In the genomic region with DNA sequence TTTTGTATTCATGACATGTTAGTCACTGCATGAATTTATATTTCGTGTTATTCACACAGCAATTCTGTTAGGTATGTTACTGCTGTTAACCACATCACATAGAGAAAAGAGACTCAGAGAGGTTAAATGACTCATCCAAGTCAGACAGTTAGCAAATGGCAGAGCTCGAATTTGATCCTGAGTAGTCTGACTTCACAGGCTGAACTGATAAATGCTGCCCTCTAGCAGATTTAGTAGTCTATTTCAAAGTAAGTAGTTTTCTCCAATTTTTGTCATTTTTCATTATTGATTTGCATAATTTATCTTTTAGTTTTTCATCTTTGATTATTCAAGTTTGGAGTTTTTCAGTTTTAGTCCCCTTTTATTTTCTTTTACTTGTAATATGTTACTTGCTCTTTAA, we compare ENCODE assay signal across 9 cellular contexts. TPM values are rescaled to one million over a fixed set of nuclear protein-coding genes. Genes with fewer than 3 reads are reported as not detected.
A peak's percentile ranks its signal among the peaks of the same experiment; 100 is the strongest.
DNase-seq lines count a peak whose midpoint lies in the region; ATAC-seq and TF ChIP-seq lines count a peak whose summit lies in the region.
"Had no signal": no experiment of that assay in that cellular context is flagged by ENCODE, and none has a peak within 500 bp of the region (broad histone marks: within the 10 kb centered on the region; RNA-seq: fewer than 3 reads in every experiment).

No MANE protein-coding gene starts in this region.

- H3K4me3 Mint-ChIP-seq in GM23338 (no peak overlapping the region), T-cell (no peak overlapping the region)

- no peaks in the 10 kb centered on the region for H3K9me3 ChIP-seq in upper lobe of right lung

- H4K20me1 ChIP-seq in GM23338 (replicated peaks; ENCODE audit: insufficient read depth): no peaks in the 10 kb centered on the region

- DNase-seq in A172 (ENCODE audit: low spot score) (peak; percentile 81), GM03348 (ENCODE audit: low spot score) (peak; percentile 63), GM23338 (ENCODE audit: low spot score) (peak; percentile 61), HuH-7.5 (ENCODE audit: low spot score) (peak; percentile 6), T-cell (peak in 21 of 34 experiments; percentile 1 to 33 (median 10)), fibroblast of the aortic adventitia (ENCODE audit: low read depth) (peak; percentile 77), upper lobe of right lung (no peak), SK-N-DZ (ENCODE audit: low spot score) (no peak)

- H3K36me3 ChIP-seq in GM23338 (ENCODE audit: insufficient read depth) (no peaks in the 10 kb centered on the region), upper lobe of right lung (no peaks in the 10 kb centered on the region)

- H3K27ac Mint-ChIP-seq in GM23338: no peak overlapping the region
- H3K27ac Mint-ChIP-seq in T-cell: no peak overlapping the region

- CTCF ChIA-PET in T-cell (lab: Charles Lee): interaction anchor here in 1 of 2 donors (0.5 to 1.4 kb wide), 6 partner anchors 9 to 1294 kb away, joined by 3 to 6 read pairs (median 4); a partner anchor contains a TSS

- no peaks in the 10 kb centered on the region for H3F3A ChIP-seq in GM23338 (replicated peaks; ENCODE audit: low read depth)

- H3K27ac ChIP-seq in GM23338 (ENCODE audit: low read depth): no peak overlapping the region
- H3K27ac ChIP-seq in upper lobe of right lung: no peak overlapping the region
- H3K27ac ChIP-seq: parathyroid adenoma had no signal

- no peaks in the 10 kb centered on the region for H3K27me3 ChIP-seq in GM23338 (ENCODE audit: insufficient read depth)
- no peaks in the 10 kb centered on the region for H3K27me3 ChIP-seq in upper lobe of right lung

- peak; percentile 37 to 38; a peak in 3 of 4 replicates for TF ChIP-seq CTCF in GM23338 (conservative IDR thresholded peaks at IDR 0.05; ENCODE audit: low read depth in 2 of 2)
- TF ChIP-seq CTCF in fibroblast of the aortic adventitia (IDR thresholded peaks at IDR 0.05; ENCODE audit: insufficient read depth, low read length): no peak
- no peak for TF ChIP-seq CTCF in upper lobe of right lung (IDR thresholded peaks at IDR 0.05)

- no peak overlapping the region for H2AFZ ChIP-seq in GM23338
- H2AFZ ChIP-seq: parathyroid adenoma had no signal

- peaks cover 3% of the 10 kb centered on the region; the same call in 2 of the 3 replicates for H3K4me1 Mint-ChIP-seq in GM23338
- H3K4me1 Mint-ChIP-seq in T-cell: peaks cover 3 to 6% (median 6%) of the 10 kb centered on the region in 3 donors

- H3K4me2 ChIP-seq in GM23338: no peak overlapping the region

- H3K36me3 Mint-ChIP-seq in GM23338 (ENCODE audit: low read depth) (no peaks in the 10 kb centered on the region), T-cell (peaks cover 11% of the 10 kb centered on the region)

- H3K4me1 ChIP-seq in GM23338 (ENCODE audit: insufficient read depth) (no peaks in the 10 kb centered on the region), upper lobe of right lung (no peaks in the 10 kb centered on the region)
- H3K4me1 ChIP-seq: parathyroid adenoma had no signal

- POLR2A ChIA-PET in T-cell (lab: Charles Lee): no interaction called here

- H3K27me3 Mint-ChIP-seq in GM23338 (ENCODE audit: insufficient read depth, low read depth, poor library complexity) (no peaks in the 10 kb centered on the region), T-cell (no peaks in the 10 kb centered on the region)

- intact Hi-C loops in upper lobe of right lung (cut with DNase I): no loop called here

- H3K4me3 ChIP-seq in GM23338: no peak overlapping the region
- H3K4me3 ChIP-seq in fibroblast of the aortic adventitia (ENCODE audit: low read depth, low read length): no peak overlapping the region
- no peak overlapping the region for H3K4me3 ChIP-seq in upper lobe of right lung

- H3K79me2 ChIP-seq in GM23338 (replicated peaks; ENCODE audit: insufficient read depth): no peaks in the 10 kb centered on the region
- H3K79me2 ChIP-seq: parathyroid adenoma had no signal

- H3K9me3 Mint-ChIP-seq in GM23338 (no peaks in the 10 kb centered on the region), T-cell (no peaks in the 10 kb centered on the region)

- peak; percentile 40; the same call in 2 of the 3 replicates for ATAC-seq in GM23338
- peak; percentile 100 for ATAC-seq in T-cell (replicated peaks in 1 of 4)
- peak; percentile 41 for ATAC-seq in upper lobe of right lung

- H3K9me2 ChIP-seq in GM23338 (ENCODE audit: insufficient read depth): no peaks in the 10 kb centered on the region; the same call in 1 of the 2 replicates

TF ChIP-seq in GM23338, 12 proteins besides CTCF, POLR2A, EP300 and RAD21:
- no peak for TF ChIP-seq JUNB (IDR thresholded peaks at IDR 0.05; ENCODE audit: unreplicated experiment)
TF ChIP-seq in GM23338: peak in this region for 0.

RNA-seq across cellular contexts. Expression of a gene that starts 58.3 kb away (rescaled TPM):
- total RNA-seq in A172 (2014; rRNA removed; shearing (Covaris generic)): 4.0 and 7.3 TPM in 2 replicates
- 12.0 and 14.8 TPM in 2 replicates for total RNA-seq in GM23338 (2014; rRNA removed; shearing (Covaris generic))
- 3.5 and 7.0 TPM in 2 replicates for polyA plus RNA-seq in GM23338 (2016; fragmentation: Nextera tagmentation; extraction: Ambion mirVana)
- 10 to 100 TPM; 35.9 to 65.6 (median 41.5) TPM for total RNA-seq in T-cell
- total RNA-seq in fibroblast of the aortic adventitia (ENCODE audit: low replicate concordance): 24.0 and 26.7 TPM in 2 replicates
- 30.7 TPM for total RNA-seq in upper lobe of right lung
- 3.3 and 6.8 TPM in 2 replicates for polyA plus RNA-seq in SK-N-DZ (2014; cell fraction: cytosol; rRNA removed)
- polyA plus RNA-seq in SK-N-DZ (2014; cell fraction: nucleus; rRNA removed): 2.2 and 3.0 TPM in 2 replicates

Comparison
In these comparisons a context has a peak if more than half of its experiments do, and no peak if none do; other contexts are left out.
1. DNase-seq: peak in A172 (single experiment), GM03348 (single experiment), GM23338 (single experiment), HuH-7.5 (single experiment), T-cell (21 of 34) and fibroblast of the aortic adventitia (single experiment); none in upper lobe of right lung (single experiment) and SK-N-DZ (single experiment).
2. ATAC-seq: peak in every context shown above with its lines; median percentile 100 in T-cell; 41 in upper lobe of right lung; 40 in GM23338.
3. CTCF ChIP-seq: peak in GM23338 (2 of 2); none in fibroblast of the aortic adventitia (single experiment) and upper lobe of right lung (single experiment).